26 cellular contexts compared by ENCODE assay signal in genomic region chr15:22251422-22251821, GRCh38.
"Had no signal": no experiment of that assay in that cellular context is flagged by ENCODE, and none has a peak within 500 bp of the region (broad histone marks: within the 10 kb centered on the region; RNA-seq: fewer than 3 reads in every experiment).

No MANE protein-coding gene starts in this region.

- H3K36me3 ChIP-seq: brain microvascular endothelial cell, SJSA1 had no signal

- H3K4me1 ChIP-seq: SJSA1 had no signal

- H3K9me3 ChIP-seq: SJSA1 had no signal

- H3K27me3 ChIP-seq: brain microvascular endothelial cell, SJSA1 had no signal

- DNase-seq: activated CD4-positive, alpha-beta T cell treated with anti-CD3 and anti-CD28 coated beads for 48 hours; activated CD4-positive, alpha-beta T cell treated with anti-CD3 and anti-CD28 coated beads, Interleukin-2, amount 50 U/mL, for 4 hours; activated CD4-positive, CD25-positive, alpha-beta regulatory T cell treated with anti-CD3 and anti-CD28 coated beads, Interleukin-2, amount 50 U/mL, for 72 hours; activated CD8-positive, alpha-beta memory T cell treated with anti-CD3 and anti-CD28 coated beads for 24 hours; activated effector memory CD4-positive, alpha-beta T cell treated with anti-CD3 and anti-CD28 coated beads, Interleukin-2, amount 50 U/mL, for 16 hours; activated naive CD4-positive, alpha-beta T cell treated with anti-CD3 and anti-CD28 coated beads for 36 hours; activated T-cell treated with anti-CD3 and anti-CD28 coated beads, Interleukin-2, amount 50 U/mL, for 4 hours; amygdala; brain microvascular endothelial cell; Kasumi-1; NCI-H1105 treated with DMSO at 0.1 percent for 48 hours; NCI-H1436 treated with DMSO at 0.1 percent for 48 hours; NCI-H187; NCI-H2081; NCI-H524; PC-3; SHP77; SW 1271; T-helper 9 cell had no signal

- H3K4me1 Mint-ChIP-seq: WTC11 had no signal

- H3K4me3 ChIP-seq: SJSA1 had no signal

- ATAC-seq: activated T-cell treated with anti-CD3 and anti-CD28 coated beads, Interleukin-2, amount 50 U/mL, for 4 hours; PC-3; SK-N-SH treated with all-trans-retinoic acid at 6 μM for 48 hours; WTC11 had no signal

- H3K27ac Mint-ChIP-seq: activated naive CD4-positive, alpha-beta T cell treated with anti-CD3 and anti-CD28 coated beads for 36 hours; activated naive CD8-positive, alpha-beta T cell; T-helper 1 cell treated with Interleukin-12 subunit alpha and Interleukin-12 subunit beta and Interleukin-4 antibody, amounts not matched to agents 30 μg/mL and 1 μg/mL, for 36 hours; WTC11 had no signal

- FAIRE-seq: astrocyte, RCC 7860 had no signal

- H3K4me3 Mint-ChIP-seq: activated naive CD4-positive, alpha-beta T cell treated with anti-CD3 and anti-CD28 coated beads for 36 hours; activated naive CD8-positive, alpha-beta T cell; activated T-cell treated with anti-CD3 and anti-CD28 coated beads, Interleukin-2, amount 50 U/mL, for 4 hours; T-helper 1 cell treated with Interleukin-12 subunit alpha and Interleukin-12 subunit beta and Interleukin-4 antibody, amounts not matched to agents 30 μg/mL and 1 μg/mL, for 36 hours; WTC11 had no signal

- H3K27ac ChIP-seq: brain microvascular endothelial cell, SJSA1 had no signal

- H3K9me3 Mint-ChIP-seq: activated naive CD4-positive, alpha-beta T cell treated with anti-CD3 and anti-CD28 coated beads for 36 hours; activated T-cell treated with anti-CD3 and anti-CD28 coated beads, Interleukin-2, amount 50 U/mL, for 4 hours; T-helper 1 cell treated with Interleukin-12 subunit alpha and Interleukin-12 subunit beta and Interleukin-4 antibody, amounts not matched to agents 30 μg/mL and 1 μg/mL, for 36 hours had no signal
